In the genomic region with DNA sequence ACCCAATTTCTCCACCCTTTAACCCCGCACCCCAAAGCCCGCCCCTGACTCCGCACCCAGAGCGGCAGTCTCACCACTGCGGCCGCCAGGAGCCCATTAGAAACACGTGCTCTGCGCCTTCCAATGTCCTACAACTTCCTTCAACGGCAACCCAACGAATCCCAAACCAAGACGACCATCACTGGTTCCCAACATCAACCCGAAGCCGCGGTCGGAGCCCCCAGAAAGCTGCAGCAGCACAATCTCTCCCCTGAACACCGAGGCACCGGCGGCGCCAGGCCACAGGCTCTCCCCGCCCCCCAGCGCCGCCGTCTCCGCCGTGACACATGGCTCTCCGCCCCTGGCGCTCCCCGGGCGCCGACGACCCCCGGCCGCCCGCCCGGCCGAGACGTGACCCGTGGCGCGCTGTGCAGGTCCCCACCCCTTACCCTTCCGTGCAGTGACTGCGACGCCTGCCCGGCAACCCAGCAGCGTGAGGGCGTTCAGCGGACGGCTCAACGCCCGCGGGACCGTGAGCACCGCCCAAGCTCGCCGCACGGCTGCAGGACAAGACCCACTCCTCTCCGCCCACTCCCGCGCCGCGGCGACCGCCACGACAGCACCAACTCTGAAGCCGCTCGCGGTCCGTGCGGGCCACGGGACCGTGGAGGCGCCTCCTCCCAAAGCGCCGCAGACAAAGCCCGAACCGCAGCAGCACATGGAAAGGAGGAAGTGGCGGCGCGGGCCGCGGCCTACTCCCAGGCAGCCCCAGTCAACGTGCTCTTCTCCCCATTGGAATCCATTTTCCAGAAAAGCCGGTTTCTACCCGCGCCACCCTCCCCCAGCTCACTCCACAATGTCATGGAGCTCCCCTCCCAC, we compare ENCODE assay signal across 1 cellular context.
TF ChIP-seq lines count a peak whose summit lies in the region.

No MANE protein-coding gene starts in this region.

TF ChIP-seq in K562, 482 proteins besides CTCF, POLR2A, EP300 and RAD21 (continued from another document and continues in another):
- TF ChIP-seq, protein P1, sequence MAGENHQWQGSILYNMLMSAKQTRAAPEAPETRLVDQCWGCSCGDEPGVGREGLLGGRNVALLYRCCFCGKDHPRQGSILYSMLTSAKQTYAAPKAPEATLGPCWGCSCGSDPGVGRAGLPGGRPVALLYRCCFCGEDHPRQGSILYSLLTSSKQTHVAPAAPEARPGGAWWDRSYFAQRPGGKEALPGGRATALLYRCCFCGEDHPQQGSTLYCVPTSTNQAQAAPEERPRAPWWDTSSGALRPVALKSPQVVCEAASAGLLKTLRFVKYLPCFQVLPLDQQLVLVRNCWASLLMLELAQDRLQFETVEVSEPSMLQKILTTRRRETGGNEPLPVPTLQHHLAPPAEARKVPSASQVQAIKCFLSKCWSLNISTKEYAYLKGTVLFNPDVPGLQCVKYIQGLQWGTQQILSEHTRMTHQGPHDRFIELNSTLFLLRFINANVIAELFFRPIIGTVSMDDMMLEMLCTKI (IDR thresholded peaks at IDR 0.05; ENCODE audit: partially characterized antibody), result no peak
- TF ChIP-seq ZNF431 (CRISPR knock-in tag; IDR thresholded peaks at IDR 0.05), result no peak
- TF ChIP-seq, protein P2, sequence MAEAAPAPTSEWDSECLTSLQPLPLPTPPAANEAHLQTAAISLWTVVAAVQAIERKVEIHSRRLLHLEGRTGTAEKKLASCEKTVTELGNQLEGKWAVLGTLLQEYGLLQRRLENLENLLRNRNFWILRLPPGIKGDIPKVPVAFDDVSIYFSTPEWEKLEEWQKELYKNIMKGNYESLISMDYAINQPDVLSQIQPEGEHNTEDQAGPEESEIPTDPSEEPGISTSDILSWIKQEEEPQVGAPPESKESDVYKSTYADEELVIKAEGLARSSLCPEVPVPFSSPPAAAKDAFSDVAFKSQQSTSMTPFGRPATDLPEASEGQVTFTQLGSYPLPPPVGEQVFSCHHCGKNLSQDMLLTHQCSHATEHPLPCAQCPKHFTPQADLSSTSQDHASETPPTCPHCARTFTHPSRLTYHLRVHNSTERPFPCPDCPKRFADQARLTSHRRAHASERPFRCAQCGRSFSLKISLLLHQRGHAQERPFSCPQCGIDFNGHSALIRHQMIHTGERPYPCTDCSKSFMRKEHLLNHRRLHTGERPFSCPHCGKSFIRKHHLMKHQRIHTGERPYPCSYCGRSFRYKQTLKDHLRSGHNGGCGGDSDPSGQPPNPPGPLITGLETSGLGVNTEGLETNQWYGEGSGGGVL (CRISPR knock-in tag; IDR thresholded peaks at IDR 0.05), result no peak
- TF ChIP-seq ZNF12 (CRISPR knock-in tag; IDR thresholded peaks at IDR 0.05), result no peak
- TF ChIP-seq CHD7 (IDR thresholded peaks at IDR 0.05; ENCODE audit: low read depth, low read length), result no peak
- no peak; the same call in 1 of the 2 replicates for TF ChIP-seq FOXP1 (CRISPR knock-in tag; IDR thresholded peaks at IDR 0.05)
- TF ChIP-seq, protein P3, sequence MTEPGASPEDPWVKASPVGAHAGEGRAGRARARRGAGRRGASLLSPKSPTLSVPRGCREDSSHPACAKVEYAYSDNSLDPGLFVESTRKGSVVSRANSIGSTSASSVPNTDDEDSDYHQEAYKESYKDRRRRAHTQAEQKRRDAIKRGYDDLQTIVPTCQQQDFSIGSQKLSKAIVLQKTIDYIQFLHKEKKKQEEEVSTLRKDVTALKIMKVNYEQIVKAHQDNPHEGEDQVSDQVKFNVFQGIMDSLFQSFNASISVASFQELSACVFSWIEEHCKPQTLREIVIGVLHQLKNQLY (CRISPR knock-in tag; conservative IDR thresholded peaks at IDR 0.05), result no peak
- peak; percentile 59; the same call in 1 of the 2 replicates for TF ChIP-seq MAX (CRISPR knock-in tag; IDR thresholded peaks at IDR 0.05)
- TF ChIP-seq RB1 (IDR thresholded peaks at IDR 0.05; ENCODE audit: low read depth), result 0 out of 2 replicates have a peak, but pooled peaks have one; percentile 34
- no peak for TF ChIP-seq HMGXB4 (CRISPR knock-in tag; IDR thresholded peaks at IDR 0.05)
- TF ChIP-seq RCOR1 (IDR thresholded peaks at IDR 0.05; ENCODE audit: borderline replicate concordance in 1 of 2, low read depth in 2 of 2, low read length in 2 of 2), result no peak
- TF ChIP-seq WHSC1 (IDR thresholded peaks at IDR 0.05; ENCODE audit: low read length), result no peak
- no peak for TF ChIP-seq PHF20 (IDR thresholded peaks at IDR 0.05; ENCODE audit: partially characterized antibody)
- TF ChIP-seq CREBBP (IDR thresholded peaks at IDR 0.05; ENCODE audit: low read depth, low read length), result no peak
- TF ChIP-seq BHLHE40 (IDR thresholded peaks at IDR 0.05; ENCODE audit: low read length), result no peak
- TF ChIP-seq ZNF316 (IDR thresholded peaks at IDR 0.05), result no peak
- peak in 1 of 2 experiments; percentile 40; a peak in 2 of 4 replicates for TF ChIP-seq MAZ (CRISPR knock-in tag; conservative IDR thresholded peaks at IDR 0.05 in 1 of 2, IDR thresholded peaks at IDR 0.05 in 1 of 2)
- TF ChIP-seq GMEB1 (CRISPR knock-in tag; IDR thresholded peaks at IDR 0.05), result 0 out of 2 replicates have a peak, but pooled peaks have one; percentile 18
- TF ChIP-seq, protein P4, sequence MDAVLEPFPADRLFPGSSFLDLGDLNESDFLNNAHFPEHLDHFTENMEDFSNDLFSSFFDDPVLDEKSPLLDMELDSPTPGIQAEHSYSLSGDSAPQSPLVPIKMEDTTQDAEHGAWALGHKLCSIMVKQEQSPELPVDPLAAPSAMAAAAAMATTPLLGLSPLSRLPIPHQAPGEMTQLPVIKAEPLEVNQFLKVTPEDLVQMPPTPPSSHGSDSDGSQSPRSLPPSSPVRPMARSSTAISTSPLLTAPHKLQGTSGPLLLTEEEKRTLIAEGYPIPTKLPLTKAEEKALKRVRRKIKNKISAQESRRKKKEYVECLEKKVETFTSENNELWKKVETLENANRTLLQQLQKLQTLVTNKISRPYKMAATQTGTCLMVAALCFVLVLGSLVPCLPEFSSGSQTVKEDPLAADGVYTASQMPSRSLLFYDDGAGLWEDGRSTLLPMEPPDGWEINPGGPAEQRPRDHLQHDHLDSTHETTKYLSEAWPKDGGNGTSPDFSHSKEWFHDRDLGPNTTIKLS (IDR thresholded peaks at IDR 0.05; ENCODE audit: borderline replicate concordance, low read depth), result 0 out of 2 replicates have a peak, but pooled peaks have one; percentile 18
- no peak for TF ChIP-seq PML (IDR thresholded peaks at IDR 0.05; ENCODE audit: low read length)
- no peak for TF ChIP-seq BACH1 (tag; IDR thresholded peaks at IDR 0.05)
- TF ChIP-seq ZNF280A (IDR thresholded peaks at IDR 0.05; ENCODE audit: low read depth, partially characterized antibody), result no peak
- no peak for TF ChIP-seq CREB1 (IDR thresholded peaks at IDR 0.05)
- no peak for TF ChIP-seq CREB1 (CRISPR knock-in tag; IDR thresholded peaks at IDR 0.05)
- peak; percentile 7 for TF ChIP-seq KDM5B (IDR thresholded peaks at IDR 0.05; ENCODE audit: insufficient replicate concordance, low read depth, low read length)
